ENCODE assay signal across 17 cellular contexts in genomic region chr10:124128811-124129145, GRCh38. TPM values are rescaled to one million over a fixed set of nuclear protein-coding genes. Genes with fewer than 3 reads are reported as not detected.
A peak's percentile ranks its signal among the peaks of the same experiment; 100 is the strongest.
DNase-seq lines count a peak whose midpoint lies in the region; FAIRE-seq and TF ChIP-seq lines count a peak whose summit lies in the region.
"Had no signal": no experiment of that assay in that cellular context is flagged by ENCODE, and none has a peak within 500 bp of the region (broad histone marks: within the 10 kb centered on the region; RNA-seq: fewer than 3 reads in every experiment).

No MANE protein-coding gene starts in this region.

- POLR2A ChIA-PET in H1 (lab: Charles Lee; ENCODE audit: partially characterized antibody) (no interaction called here), MCF 10A (lab: Yijun Ruan, JAX) (no interaction called here)

- H3K4me1 Mint-ChIP-seq in MCF 10A (ENCODE audit: insufficient read depth, unreplicated experiment) (no peaks in the 10 kb centered on the region), Calu3 (ENCODE audit: low read depth, unreplicated experiment) (no peaks in the 10 kb centered on the region)
- H3K4me1 Mint-ChIP-seq: CD4-positive, alpha-beta memory T cell had no signal

- peak overlapping the region; percentile 7; the same call in 1 of the 2 replicates for H2BK12ac ChIP-seq in H1 (ENCODE audit: low read depth, low read length)
- H2BK12ac ChIP-seq in mesenchymal stem cell (ENCODE audit: low read length in 2 of 2) = peak overlapping the region in 1 of 2 experiments; percentile 38

- H3K9ac ChIP-seq in BLaER1 (no peak overlapping the region), H1 (replicated peaks in 1 of 4; ENCODE audit: extremely low read depth in 1 of 4, low read depth in 3 of 4, low read length in 3 of 4) (no peak overlapping the region), mesenchymal stem cell (ENCODE audit: low read length) (no peak overlapping the region), mesendoderm (ENCODE audit: low read length) (no peak overlapping the region)

- intact Hi-C loops in MCF 10A (cut with micrococcal nuclease) = no loop called here
- intact Hi-C loops in Calu3 (cut with micrococcal nuclease; ENCODE audit: unreplicated experiment) = no loop called here

- H3K4ac ChIP-seq in H1 (replicated peaks; ENCODE audit: insufficient read length, low read depth, low read length) = no peak overlapping the region
- peak overlapping the region in 1 of 2 experiments; percentile 3 for H3K4ac ChIP-seq in mesenchymal stem cell (ENCODE audit: low read depth in 1 of 2, low read length in 2 of 2)
- no peak overlapping the region for H3K4ac ChIP-seq in mesendoderm (ENCODE audit: low read depth, low read length)

- no peaks in the 10 kb centered on the region for H3K36me3 Mint-ChIP-seq in MCF 10A (ENCODE audit: insufficient read depth, unreplicated experiment)
- no peaks in the 10 kb centered on the region for H3K36me3 Mint-ChIP-seq in Calu3 (ENCODE audit: insufficient read depth, unreplicated experiment)
- H3K36me3 Mint-ChIP-seq: CD4-positive, alpha-beta memory T cell had no signal

- no peaks in the 10 kb centered on the region for H3K79me2 ChIP-seq in H1 (ENCODE audit: control insufficient read depth in 1 of 2, insufficient read depth in 2 of 2, low read length in 2 of 2)
- no peaks in the 10 kb centered on the region for H3K79me2 ChIP-seq in mesendoderm (ENCODE audit: control insufficient read depth, insufficient read depth, low read length)

- peak overlapping the region; percentile 56 for H3K4me2 ChIP-seq in BLaER1
- no peak overlapping the region for H3K4me2 ChIP-seq in H1 (ENCODE audit: insufficient read depth in 1 of 2, low read depth in 2 of 2, low read length in 2 of 2)
- H3K4me2 ChIP-seq in mesenchymal stem cell (ENCODE audit: low read length, poor library complexity, severe bottlenecking) = no peak overlapping the region
- no peak overlapping the region for H3K4me2 ChIP-seq in mesendoderm (ENCODE audit: low read length)

- H2AK5ac ChIP-seq in H1 (ENCODE audit: low read depth, low read length) (no peak overlapping the region), mesenchymal stem cell (ENCODE audit: low read length, severe bottlenecking) (no peak overlapping the region), mesendoderm (ENCODE audit: low read length) (no peak overlapping the region)

- H3K18ac ChIP-seq in H1 (ENCODE audit: extremely low read depth, low read length) = no peak overlapping the region
- peak overlapping the region; percentile 11 to 42 for H3K18ac ChIP-seq in mesenchymal stem cell (ENCODE audit: low read depth in 1 of 2, low read length in 2 of 2)
- no peak overlapping the region for H3K18ac ChIP-seq in mesendoderm (ENCODE audit: low read length)

- FAIRE-seq in H1 (lab: Jason Lieb, UNC) = no peak
- FAIRE-seq: A204.1, G401.6, GM12892 had no signal

- no TSS peak for BruUV-seq in MCF 10A (replicated peaks; lab: Mats Ljungman, UMichigan)
- no TSS peak for BruUV-seq in Calu3 (replicated peaks; lab: Mats Ljungman, UMichigan)

- H3K4me3 Mint-ChIP-seq in MCF 10A (ENCODE audit: unreplicated experiment) (no peak overlapping the region), Calu3 (ENCODE audit: low read depth, unreplicated experiment) (no peak overlapping the region)
- H3K4me3 Mint-ChIP-seq: B cell; CD4-positive, alpha-beta memory T cell had no signal

- DNase-seq in H1 (ENCODE audit: low read depth in 1 of 2, low spot score in 2 of 2) (no peak), mesenchymal stem cell (no peak), MCF 10A (ENCODE audit: unreplicated experiment) (no peak), Calu3 (no peak), mesendoderm (no peak)
- DNase-seq: C1 segment of cervical spinal cord; CD4-positive, alpha-beta memory T cell; COR-L47; DMS153; GOT3; HCEC 1CT had no signal

- no peak overlapping the region for H2BK15ac ChIP-seq in H1 (ENCODE audit: low read length)
- H2BK15ac ChIP-seq in mesenchymal stem cell (ENCODE audit: low read depth, poor library complexity, severe bottlenecking) = no peak overlapping the region
- no peak overlapping the region for H2BK15ac ChIP-seq in mesendoderm (replicated peaks; ENCODE audit: low read depth)

- H3K14ac ChIP-seq in H1 (ENCODE audit: insufficient read length) = no peak overlapping the region
- H3K14ac ChIP-seq in mesenchymal stem cell (ENCODE audit: low read length in 2 of 2) = no peak overlapping the region

- TF ChIP-seq RAD21 in H1 (IDR thresholded peaks at IDR 0.05 in 1 of 2, conservative IDR thresholded peaks at IDR 0.05 in 1 of 2; ENCODE audit: low read depth in 2 of 2, low read length in 2 of 2) = no peak

- TF ChIP-seq CTCF in H1 (IDR thresholded peaks at IDR 0.05; ENCODE audit: control extremely low read depth in 1 of 3, insufficient read depth in 1 of 3, low read depth in 1 of 3, low read length in 3 of 3) (no peak), MCF 10A (IDR thresholded peaks at IDR 0.05; ENCODE audit: unreplicated experiment) (no peak), Calu3 (IDR thresholded peaks at IDR 0.05; ENCODE audit: unreplicated experiment) (no peak)

- H3K27ac ChIP-seq in BLaER1 (peak overlapping the region; percentile 68; the same call in 1 of the 2 replicates), H1 (ENCODE audit: low read depth, low read length) (no peak overlapping the region), mesenchymal stem cell (ENCODE audit: low read length, poor library complexity, severe bottlenecking) (no peak overlapping the region), mesendoderm (ENCODE audit: low read depth, low read length) (no peak overlapping the region)
- H3K27ac ChIP-seq: 22Rv1 had no signal

- no peaks in the 10 kb centered on the region for H3K27me3 Mint-ChIP-seq in MCF 10A (ENCODE audit: insufficient read depth, unreplicated experiment)
- no peaks in the 10 kb centered on the region for H3K27me3 Mint-ChIP-seq in Calu3 (ENCODE audit: unreplicated experiment)
- H3K27me3 Mint-ChIP-seq: B cell had no signal

- H3K27me3 ChIP-seq in BLaER1 (no peaks in the 10 kb centered on the region), H1 (replicated peaks in 1 of 4; ENCODE audit: control insufficient read depth in 3 of 4, extremely low read depth in 1 of 4, insufficient read depth in 3 of 4, low read length in 3 of 4) (peaks cover 0 to 2% (median 0%) of the 10 kb centered on the region in 4 experiments; a peak in 1 of 7 replicates), mesenchymal stem cell (ENCODE audit: control insufficient read depth in 1 of 2, insufficient read depth in 1 of 2, low read length in 2 of 2) (no peaks in the 10 kb centered on the region), mesendoderm (ENCODE audit: insufficient read depth, low read length, poor library complexity) (no peaks in the 10 kb centered on the region)

- CTCF ChIA-PET in H1 (lab: Charles Lee; ENCODE audit: partially characterized antibody) = interaction anchor here (0.8 to 1.1 kb wide), 3 partner anchors 14 to 45 kb away, joined by 3 read pairs; no protein-coding TSS in a partner anchor
- CTCF ChIA-PET in MCF 10A (lab: Yijun Ruan, JAX) = no interaction called here
- CTCF ChIA-PET in Calu3 (lab: Charles Lee) = interaction anchor here (0.5 to 0.6 kb wide), 2 partner anchors 10 to 20 kb away, joined by 4 to 9 read pairs; no protein-coding TSS in a partner anchor

- H2AFZ ChIP-seq in H1 (ENCODE audit: low read length) = no peak overlapping the region; the same call in 1 of the 2 replicates
- no peak overlapping the region for H2AFZ ChIP-seq in mesenchymal stem cell (ENCODE audit: low read depth, low read length)

- H3K9me3 ChIP-seq in BLaER1 (no peaks in the 10 kb centered on the region), H1 (ENCODE audit: insufficient read depth in 2 of 2, low read depth in 1 of 2, low read length in 1 of 2) (no peaks in the 10 kb centered on the region), mesenchymal stem cell (ENCODE audit: control insufficient read depth, low read length) (no peaks in the 10 kb centered on the region)

- TF ChIP-seq POLR2A in H1 (IDR thresholded peaks at IDR 0.05; ENCODE audit: control extremely low read depth in 1 of 2, low read depth in 2 of 2, low read length in 2 of 2) = no peak

- no peaks in the 10 kb centered on the region for H3K9me3 Mint-ChIP-seq in MCF 10A (ENCODE audit: unreplicated experiment)
- no peaks in the 10 kb centered on the region for H3K9me3 Mint-ChIP-seq in Calu3 (ENCODE audit: low read depth, unreplicated experiment)

- no peak overlapping the region for H4K5ac ChIP-seq in H1 (ENCODE audit: insufficient read length, low read depth, low read length)
- no peak overlapping the region for H4K5ac ChIP-seq in mesendoderm (ENCODE audit: low read length)

- no peaks in the 10 kb centered on the region for H3K36me3 ChIP-seq in BLaER1
- H3K36me3 ChIP-seq in H1 (ENCODE audit: control insufficient read depth in 2 of 4, insufficient read depth in 4 of 4, low read length in 3 of 4) = no peaks in the 10 kb centered on the region
- H3K36me3 ChIP-seq in mesenchymal stem cell (ENCODE audit: control insufficient read depth in 1 of 2, insufficient read depth in 2 of 2, low read depth in 1 of 2, low read length in 2 of 2) = no peaks in the 10 kb centered on the region
- H3K36me3 ChIP-seq in mesendoderm (ENCODE audit: control insufficient read depth, insufficient read depth, low read length) = no peaks in the 10 kb centered on the region

- H3K27ac Mint-ChIP-seq in MCF 10A (ENCODE audit: low read depth, unreplicated experiment) (no peak overlapping the region), Calu3 (ENCODE audit: unreplicated experiment) (no peak overlapping the region)
- H3K27ac Mint-ChIP-seq: B cell; CD4-positive, alpha-beta memory T cell had no signal

- no peaks in the 10 kb centered on the region for H3K79me1 ChIP-seq in H1 (ENCODE audit: low read depth, low read length)
- H3K79me1 ChIP-seq in mesenchymal stem cell (replicated peaks; ENCODE audit: low read length, poor library complexity, severe bottlenecking) = no peaks in the 10 kb centered on the region
- H3K79me1 ChIP-seq in mesendoderm (ENCODE audit: low read length) = no peaks in the 10 kb centered on the region

- H3K4me1 ChIP-seq in BLaER1 (peaks cover 72% of the 10 kb centered on the region), H1 (replicated peaks in 1 of 4; ENCODE audit: control insufficient read depth in 3 of 4, insufficient read depth in 4 of 4, low read length in 3 of 4) (peaks cover 0 to 2% (median 0%) of the 10 kb centered on the region in 4 experiments; a peak in 2 of 7 replicates), mesenchymal stem cell (ENCODE audit: control insufficient read depth, insufficient read depth, low read depth, low read length) (peaks cover under 1% of the 10 kb centered on the region), mesendoderm (ENCODE audit: control insufficient read depth, low read depth, low read length) (no peaks in the 10 kb centered on the region)

- no peak overlapping the region for H2BK120ac ChIP-seq in H1 (replicated peaks; ENCODE audit: low read depth, low read length)
- no peak overlapping the region for H2BK120ac ChIP-seq in mesenchymal stem cell (ENCODE audit: low read depth, low read length)
- H2BK120ac ChIP-seq in mesendoderm (ENCODE audit: low read depth, low read length) = no peak overlapping the region

- H3K4me3 ChIP-seq in BLaER1 = no peak overlapping the region
- no peak overlapping the region for H3K4me3 ChIP-seq in H1 (ENCODE audit: extremely low read depth in 1 of 4, insufficient read depth in 2 of 4, low read depth in 3 of 4, low read length in 4 of 4)
- no peak overlapping the region for H3K4me3 ChIP-seq in mesenchymal stem cell (ENCODE audit: insufficient read depth in 1 of 2, low read depth in 1 of 2, low read length in 2 of 2)
- H3K4me3 ChIP-seq in mesendoderm (ENCODE audit: low read length) = no peak overlapping the region

- H4K20me1 ChIP-seq in BLaER1 = no peaks in the 10 kb centered on the region
- H4K20me1 ChIP-seq in H1 (replicated peaks in 1 of 2; ENCODE audit: control insufficient read depth in 1 of 2, insufficient read depth in 2 of 2, low read length in 2 of 2) = peaks cover 0 to 9% of the 10 kb centered on the region in 2 experiments

- no peak for TF ChIP-seq EP300 in H1 (IDR thresholded peaks at IDR 0.05; ENCODE audit: borderline replicate concordance in 1 of 2, low read depth in 2 of 2, low read length in 2 of 2)

- H3K56ac ChIP-seq in H1 (replicated peaks; ENCODE audit: insufficient read length, low read depth, low read length) (no peak overlapping the region), mesendoderm (ENCODE audit: low read length) (no peak overlapping the region)

- no peak overlapping the region; the same call in 1 of the 2 replicates for H2BK5ac ChIP-seq in H1 (ENCODE audit: low read depth, low read length)
- H2BK5ac ChIP-seq in mesenchymal stem cell (ENCODE audit: low read depth, low read length, poor library complexity, severe bottlenecking) = no peak overlapping the region
- H2BK5ac ChIP-seq in mesendoderm (ENCODE audit: low read length) = no peak overlapping the region

- peak overlapping the region; percentile 56 for H4K91ac ChIP-seq in H1 (replicated peaks; ENCODE audit: insufficient read length, low read length)
- no peak overlapping the region for H4K91ac ChIP-seq in mesenchymal stem cell (ENCODE audit: low read length)

- H3K23me2 ChIP-seq in H1 (ENCODE audit: low read depth, low read length) = peaks cover 10% of the 10 kb centered on the region; the same call in 1 of the 2 replicates

- no peak overlapping the region for H3K23ac ChIP-seq in H1 (ENCODE audit: insufficient read length)
- H3K23ac ChIP-seq in mesenchymal stem cell (ENCODE audit: low read length in 2 of 2) = no peak overlapping the region
- no peak overlapping the region for H3K23ac ChIP-seq in mesendoderm (ENCODE audit: low read length)

- H2BK20ac ChIP-seq in H1 (ENCODE audit: low read length) = peak overlapping the region; percentile 34; the same call in 1 of the 2 replicates

- WGBS in H1 (ENCODE audit: extremely low coverage in 1 of 2, insufficient coverage in 1 of 2, insufficient read length in 1 of 2, insufficient replicate concordance in 2 of 2, low coverage in 1 of 2, low lambda C conversion rate in 2 of 2, missing lambda C conversion rate in 1 of 2), 2 experiments = 83% methylated on average over 4 of the region's 5 CpGs; no CpG with 5 or more reads in 1 of the 2 experiments
- 81% methylated on average over 5 of the region's 5 CpGs for WGBS in mesenchymal stem cell
- no CpG with 5 or more reads among the region's 5 CpGs for WGBS in mesendoderm (ENCODE audit: extremely low coverage, insufficient coverage, low lambda C conversion rate)

- no peak overlapping the region for H4K8ac ChIP-seq in H1 (ENCODE audit: extremely low read depth, insufficient read depth, low read length)
- H4K8ac ChIP-seq in mesenchymal stem cell (ENCODE audit: low read length) = no peak overlapping the region
- no peak overlapping the region for H4K8ac ChIP-seq in mesendoderm (ENCODE audit: low read depth, low read length)

RNA-seq across cellular contexts. Expression of gene CHST15, which starts 35.4 kb away (rescaled TPM):
- total RNA-seq in H1 (2021; fragmentation: NEBNext Ultra II Directional; extraction: Animal tissue kit (Norgen Biotek cat#: 25700)) = 9.1 and 9.4 TPM in 2 replicates
- polyA plus RNA-seq in H1 (2011; rRNA removed) = 7.4 and 8.8 TPM in 2 replicates
- 6.8 TPM for polyA plus RNA-seq in H1 (2011; cell fraction: cytosol; rRNA removed)
- polyA plus RNA-seq in H1 (2011; cell fraction: nucleus; rRNA removed) = 9.3 TPM
- polyA plus RNA-seq in H1 (2012, experiment 1 of 2) = 5.7 to 7.3 TPM (median 6.0 TPM) in 4 replicates
- 2.3 TPM for polyA plus RNA-seq in H1 (2012, experiment 2 of 2)
- 4.7 TPM for polyA plus RNA-seq in H1 (2013, experiment 1 of 2)
- polyA plus RNA-seq in H1 (2013, experiment 2 of 2) = 5.0 TPM
- 17.4 and 19.5 TPM in 2 replicates for polyA minus RNA-seq in H1 (2011; rRNA and poly(A)+ RNA removed)
- 7.5 TPM for polyA minus RNA-seq in H1 (2011; cell fraction: cytosol; rRNA and poly(A)+ RNA removed)
- polyA minus RNA-seq in H1 (2011; cell fraction: nucleus; rRNA and poly(A)+ RNA removed) = 15.1 TPM
- polyA plus RNA-seq in mesenchymal stem cell (2013, experiment 1 of 2) = 22.2 TPM
- 22.7 TPM for polyA plus RNA-seq in mesenchymal stem cell (2013, experiment 2 of 2)
- total RNA-seq in MCF 10A (2022) = 32.8 and 38.8 TPM in 2 replicates
- 18.3 and 19.3 TPM in 2 replicates for total RNA-seq in Calu3 (2022)
- polyA plus RNA-seq in mesendoderm (2013, experiment 1 of 2) = 12.6 TPM
- polyA plus RNA-seq in mesendoderm (2013, experiment 2 of 2) = 12.3 TPM

Comparison
In these comparisons a context has a peak if more than half of its experiments do, and no peak if none do; other contexts are left out.
1. H3K18ac ChIP-seq: peak in mesenchymal stem cell (2 of 2); none in H1 (single experiment) and mesendoderm (single experiment).